ENCODE assay signal across 8 cellular contexts in the genomic region with DNA sequence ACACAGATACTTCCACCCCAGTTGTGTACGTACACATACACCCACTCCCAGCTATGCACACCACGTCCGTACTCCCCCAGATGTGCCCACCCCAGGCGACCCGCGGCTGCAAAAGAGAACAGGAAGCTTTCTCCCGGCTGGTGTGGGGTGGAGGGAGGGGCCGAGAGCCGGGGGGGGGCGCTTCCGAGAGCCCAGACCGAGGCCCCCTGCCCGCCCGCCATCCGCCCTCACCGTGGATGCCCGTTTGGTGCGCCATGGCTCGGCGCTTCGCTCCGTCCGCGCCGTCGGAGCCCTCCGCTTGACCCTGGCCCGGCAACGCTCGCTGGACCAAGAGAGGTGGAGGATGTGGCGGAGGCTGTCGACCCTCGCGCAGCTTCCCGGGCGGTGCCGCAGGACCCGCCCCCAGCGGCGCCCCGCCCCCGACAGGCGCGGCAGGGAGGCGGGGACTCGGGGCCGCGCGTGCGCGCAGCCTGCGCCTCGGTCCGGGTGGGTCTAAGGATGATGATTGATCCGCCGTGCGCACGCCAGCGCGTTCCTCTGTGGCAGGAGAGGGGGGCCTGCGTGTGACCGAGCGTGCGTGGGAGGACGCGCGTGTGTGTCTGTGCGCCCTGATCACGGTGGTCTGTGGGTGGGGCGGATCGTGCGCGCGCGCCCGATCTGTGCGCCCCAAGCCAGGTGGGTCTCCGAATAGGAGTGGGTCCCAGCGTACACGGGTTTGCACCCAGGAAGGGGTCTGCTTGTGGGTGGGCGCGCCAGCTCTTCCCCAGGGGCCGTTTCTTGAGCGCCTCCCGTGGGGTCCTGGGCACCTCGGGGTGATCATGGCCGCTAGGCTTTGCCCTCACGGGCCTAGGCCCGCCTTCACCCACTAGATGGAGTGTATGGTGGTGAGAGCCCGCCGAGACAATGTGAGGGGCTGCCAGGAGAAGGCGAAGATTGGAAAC. TPM values are rescaled to one million over a fixed set of nuclear protein-coding genes. Genes with fewer than 3 reads are reported as not detected.
DNase-seq lines count a peak whose midpoint lies in the region; ATAC-seq and TF ChIP-seq lines count a peak whose summit lies in the region.

A gene (minus strand): TSS at position 398 of the 941 bp plus-strand sequence. CDS start 142 bp downstream, at position 256.

- DNase-seq in D341Med (ENCODE audit: low spot score) (peak; percentile 99), GM20000 (ENCODE audit: low spot score) (peak; percentile 99), HUDEP-2 (lab: John Stamatoyannopoulos, UW; ENCODE audit: unreplicated experiment in 76 of 76) (peak in 68 of 76 experiments; percentile 6 to 73 (median 54)), activated gamma-delta T cell treated with Interleukin-2 at 50 U/mL for 16 hours (peak; percentile 81), foreskin keratinocyte (peak in 1 of 2 donors; percentile 53)

- TF ChIP-seq POLR2A in Raji (IDR thresholded peaks at IDR 0.05; ENCODE audit: insufficient read depth, low read depth, low read length), result peak; percentile 92

- H3K27ac ChIP-seq in foreskin keratinocyte (peak within 1 kb of the TSS; percentile 47), subcutaneous abdominal adipose tissue (ENCODE audit: low read depth, low read length) (peak within 1 kb of the TSS; percentile 96)

- peak within 1 kb of the TSS; percentile 81 for H3K4me3 ChIP-seq in neuron (ENCODE audit: low read length)
- H3K4me3 ChIP-seq in subcutaneous abdominal adipose tissue (ENCODE audit: low read depth in 1 of 5, low read length in 5 of 5), result peak within 1 kb of the TSS; percentile 78 to 91 (median 88)

- peak within 1 kb of the TSS; percentile 79 for H2AFZ ChIP-seq in neuron (ENCODE audit: low read depth, low read length)

- peak within 1 kb of the TSS; percentile 52 to 87 (median 83) for H3K9ac ChIP-seq in subcutaneous abdominal adipose tissue (ENCODE audit: low read length in 5 of 5)

- ATAC-seq in foreskin keratinocyte, result peak; percentile 65

- peaks cover 2% of the 10 kb centered on the region for H3K9me3 ChIP-seq in neuron (ENCODE audit: low read length)
- H3K9me3 ChIP-seq in subcutaneous abdominal adipose tissue (ENCODE audit: control insufficient read depth in 5 of 5, low read length in 5 of 5), result peaks cover 0 to 3% (median 0%) of the 10 kb centered on the region in 5 donors

- H3K4me1 ChIP-seq in foreskin keratinocyte (peaks cover 14% of the 10 kb centered on the region), neuron (ENCODE audit: insufficient read depth, low read length) (peaks cover 27% of the 10 kb centered on the region), subcutaneous abdominal adipose tissue (ENCODE audit: control insufficient read depth in 5 of 5, insufficient read depth in 5 of 5, low read length in 5 of 5) (peaks cover 8 to 73% (median 64%) of the 10 kb centered on the region in 5 donors)

- peak; percentile 17 for TF ChIP-seq CTCF in GM20000 (IDR thresholded peaks at IDR 0.05; ENCODE audit: extremely low read depth, missing control alignments)
- TF ChIP-seq CTCF in foreskin keratinocyte (conservative IDR thresholded peaks at IDR 0.05), result peak; percentile 50

- H3K36me3 ChIP-seq in neuron (ENCODE audit: insufficient read depth, low read length) (no peaks in the 10 kb centered on the region), subcutaneous abdominal adipose tissue (ENCODE audit: control insufficient read depth in 5 of 5, insufficient read depth in 5 of 5, low read length in 5 of 5) (peaks cover 0 to 14% (median 7%) of the 10 kb centered on the region in 5 donors)

- H3K27me3 ChIP-seq in foreskin keratinocyte, result no peaks in the 10 kb centered on the region
- H3K27me3 ChIP-seq in neuron (ENCODE audit: insufficient read depth, low read length), result no peaks in the 10 kb centered on the region
- no peaks in the 10 kb centered on the region for H3K27me3 ChIP-seq in subcutaneous abdominal adipose tissue (ENCODE audit: control insufficient read depth in 5 of 5, insufficient read depth in 4 of 5, low read length in 5 of 5)

RNA-seq across cellular contexts. Expression of the gene that starts here (rescaled TPM):
- total RNA-seq in foreskin keratinocyte, result 96.6 and 107 TPM in 2 replicates
- polyA plus RNA-seq in foreskin keratinocyte, result 125 and 141 TPM in 2 replicates
